1 cellular context compared by ENCODE assay signal in the genomic region with DNA sequence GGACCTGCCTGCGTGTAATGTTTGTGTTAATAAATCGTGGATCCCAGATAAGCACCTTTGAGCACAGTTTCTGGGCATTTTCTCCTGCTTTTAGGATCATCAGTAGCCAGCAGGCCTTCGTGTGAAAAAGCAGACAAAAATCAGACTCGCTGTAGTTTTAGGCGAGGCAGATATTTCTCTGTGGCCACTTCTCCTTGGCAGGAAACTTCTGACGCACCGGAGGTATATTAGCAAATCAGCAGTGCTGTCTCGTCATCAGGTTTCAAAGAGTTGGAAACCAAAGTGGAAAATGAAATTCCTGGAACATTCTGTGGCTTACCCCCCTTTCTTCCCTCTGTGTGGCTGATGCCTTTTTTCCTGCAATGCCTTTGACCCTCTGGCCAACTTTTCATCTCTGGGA.
TF ChIP-seq lines count a peak whose summit lies in the region.

No MANE protein-coding gene starts in this region.

TF ChIP-seq in IMR-90, 13 proteins besides CTCF, POLR2A, EP300 and RAD21:
- TF ChIP-seq MAFK (IDR thresholded peaks at IDR 0.05; ENCODE audit: low read depth, low read length) = no peak
- TF ChIP-seq FOS (IDR thresholded peaks at IDR 0.05; ENCODE audit: low read depth, low read length) = no peak
- TF ChIP-seq MAZ (IDR thresholded peaks at IDR 0.05; ENCODE audit: borderline replicate concordance, low read depth, low read length) = no peak
